8 cellular contexts compared by ENCODE assay signal in genomic region chr6:152271681-152272464, GRCh38.
DNase-seq lines count a peak whose midpoint lies in the region; ATAC-seq and TF ChIP-seq lines count a peak whose summit lies in the region.

No MANE protein-coding gene starts in this region.

- no peaks in the 10 kb centered on the region for H3K27me3 ChIP-seq in rectal smooth muscle tissue (ENCODE audit: control insufficient read depth, insufficient read depth, low read length)

- H3K36me3 Mint-ChIP-seq in CD14-positive monocyte = peaks cover 49 to 66% of the 10 kb centered on the region in 2 donors

- no peaks in the 10 kb centered on the region for H3K9me3 Mint-ChIP-seq in CD14-positive monocyte

- no peak overlapping the region for H3K27ac Mint-ChIP-seq in CD14-positive monocyte

- H3K36me3 ChIP-seq in rectal smooth muscle tissue (ENCODE audit: control insufficient read depth, insufficient read depth, low read length) = peaks cover under 1% of the 10 kb centered on the region

- H3K4me1 ChIP-seq in rectal smooth muscle tissue (ENCODE audit: control insufficient read depth, insufficient read depth, low read length) = peaks cover 17% of the 10 kb centered on the region

- H3K4me3 ChIP-seq in rectal smooth muscle tissue (ENCODE audit: low read length) = no peak overlapping the region

- peak overlapping the region; percentile 52 for H3K27ac ChIP-seq in rectal smooth muscle tissue (ENCODE audit: low read depth, low read length)

- no peak overlapping the region for H3K4me3 Mint-ChIP-seq in CD14-positive monocyte

- peaks cover 8% of the 10 kb centered on the region for H3K4me1 Mint-ChIP-seq in CD14-positive monocyte

- intact Hi-C loops in CD14-positive monocyte (cut with micrococcal nuclease) = no loop called here

- H3K27me3 Mint-ChIP-seq in CD14-positive monocyte (ENCODE audit: low read depth in 3 of 3) = no peaks in the 10 kb centered on the region

- H3K9ac ChIP-seq in rectal smooth muscle tissue (ENCODE audit: low read length) = no peak overlapping the region

- peak; percentile 62 for DNase-seq in dedifferentiated amniotic fluid mesenchymal stem cell (ENCODE audit: extremely low spot score)
- DNase-seq in SKM-1 (lab: John Stamatoyannopoulos, UW; ENCODE audit: unreplicated experiment) = no peak
- no peak for DNase-seq in CD14-positive monocyte (ENCODE audit: low spot score)
- DNase-seq in epidermal melanocyte (ENCODE audit: insufficient read length, low spot score) = no peak

- ATAC-seq in GM18909 (IDR thresholded peaks at IDR 0.05; ENCODE audit: poor library complexity, unreplicated experiment) (peak; percentile 61), HG03432 (IDR thresholded peaks at IDR 0.05; ENCODE audit: unreplicated experiment) (peak; percentile 72), GM18498 (IDR thresholded peaks at IDR 0.05; ENCODE audit: unreplicated experiment) (no peak)

- no peak for TF ChIP-seq CTCF in CD14-positive monocyte (IDR thresholded peaks at IDR 0.05)
